ENCODE assay signal across 8 cellular contexts in genomic region chr4:173013232-173013932, GRCh38.
A peak's percentile ranks its signal among the peaks of the same experiment; 100 is the strongest.
DNase-seq lines count a peak whose midpoint lies in the region; ATAC-seq lines count a peak whose summit lies in the region.

No MANE protein-coding gene starts in this region.

- peaks cover 14% of the 10 kb centered on the region for H3K4me1 ChIP-seq in adipocyte (ENCODE audit: control insufficient read depth, insufficient read depth, low read length)

- H3K9me3 ChIP-seq in adipocyte (ENCODE audit: control insufficient read depth, low read length): no peaks in the 10 kb centered on the region

- H3K9ac ChIP-seq in adipocyte (ENCODE audit: low read length): peak overlapping the region; percentile 33

- H3K4me3 ChIP-seq in adipocyte (ENCODE audit: low read length): no peak overlapping the region

- no peak for ATAC-seq in GM21447 (IDR thresholded peaks at IDR 0.05; ENCODE audit: unreplicated experiment)

- DNase-seq in stimulated activated naive CD4-positive, alpha-beta T cell (lab: John Stamatoyannopoulos, UW): peak; percentile 8 to 73 (median 24)
- DNase-seq in stimulated activated naive CD4-positive, alpha-beta T cell treated with Interleukin-2 at 50 U/mL for 16 hours (lab: John Stamatoyannopoulos, UW): no peak
- DNase-seq in HK-2 (ENCODE audit: unreplicated experiment) (peak; percentile 51), SK-MEL-5 (ENCODE audit: low read depth, low spot score) (peak; percentile 67), adipocyte (ENCODE audit: low read depth) (peak; percentile 71), hepatic stellate cell (ENCODE audit: low spot score) (peak; percentile 15)
- peak; percentile 38 for DNase-seq in stimulated activated CD4-positive, alpha-beta T cell treated with anti-CD3 and anti-CD28 coated beads, Interleukin-12 subunit alpha, Interleukin-12 subunit beta, amount 100 ng/mL, for 4 hours

- no peaks in the 10 kb centered on the region for H3K27me3 ChIP-seq in adipocyte (replicated peaks; ENCODE audit: control insufficient read depth, insufficient read depth, low read length)

- H3K36me3 ChIP-seq in adipocyte (ENCODE audit: control insufficient read depth, insufficient read depth, low read length, severe bottlenecking): no peaks in the 10 kb centered on the region

- in situ Hi-C loops in SK-MEL-5 (cut with HindIII; ENCODE audit: low pct_unique_long_range_greater_than_20kb, low sequenced_read_pairs): loop anchor here (25.0 kb wide), 1 partner anchor 249 kb away; no protein-coding TSS in a partner anchor
